In the genomic region with DNA sequence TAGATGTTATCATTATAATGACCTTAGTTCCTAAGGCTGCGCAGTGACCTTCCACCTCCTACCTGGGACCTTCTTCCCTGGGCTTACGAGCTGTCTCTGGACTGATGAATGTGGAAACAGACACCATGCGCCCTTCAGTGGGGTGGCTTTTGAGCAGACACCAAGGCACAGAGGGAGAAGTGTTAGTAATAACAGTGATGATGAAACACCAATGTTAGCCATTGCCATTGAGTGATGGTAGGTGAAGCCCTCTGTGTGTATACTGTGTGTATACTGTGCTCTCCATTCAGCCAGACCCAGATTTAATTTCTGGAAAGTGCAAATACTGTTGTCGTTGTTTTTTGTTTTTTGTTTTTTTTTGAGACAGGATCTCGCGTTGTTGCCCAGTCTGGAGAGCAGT, we compare ENCODE assay signal across 12 cellular contexts. TPM values are rescaled to one million over a fixed set of nuclear protein-coding genes. Genes with fewer than 3 reads are reported as not detected.
A peak's percentile ranks its signal among the peaks of the same experiment; 100 is the strongest.
DNase-seq lines count a peak whose midpoint lies in the region; ATAC-seq and TF ChIP-seq lines count a peak whose summit lies in the region.
"Had no signal": no experiment of that assay in that cellular context is flagged by ENCODE, and none has a peak within 500 bp of the region (broad histone marks: within the 10 kb centered on the region; RNA-seq: fewer than 3 reads in every experiment).

No MANE protein-coding gene starts in this region.

- H3K9me3 ChIP-seq in PC-9 (ENCODE audit: insufficient read depth, low read depth): no peaks in the 10 kb centered on the region
- H3K9me3 ChIP-seq in Peyer's patch: no peaks in the 10 kb centered on the region
- H3K9me3 ChIP-seq: testis had no signal

- peaks cover 2% of the 10 kb centered on the region for H3K9me3 Mint-ChIP-seq in activated naive CD4-positive, alpha-beta T cell treated with anti-CD3 and anti-CD28 coated beads, Interleukin-2, amount 10 ng/mL, durations not matched to agents 7 days and 5 days
- no peaks in the 10 kb centered on the region for H3K9me3 Mint-ChIP-seq in activated naive CD8-positive, alpha-beta T cell treated with anti-CD3 and anti-CD28 coated beads, Interleukin-2, amount 50 U/mL, for 24 hours
- no peaks in the 10 kb centered on the region for H3K9me3 Mint-ChIP-seq in stimulated activated naive CD8-positive, alpha-beta T cell treated with anti-CD3 and anti-CD28 coated beads, Interleukin-15, amount 100 ng/mL, for 72 hours

- H3K4me2 ChIP-seq in PC-9: no peak overlapping the region

- TF ChIP-seq POLR2A in Peyer's patch (IDR thresholded peaks at IDR 0.05): no peak

- H3K4me1 ChIP-seq in PC-9 (replicated peaks; ENCODE audit: insufficient read depth) (peaks cover 59% of the 10 kb centered on the region), Peyer's patch (peaks cover 0 to 5% (median 0%) of the 10 kb centered on the region in 4 donors)

- H2AFZ ChIP-seq in PC-9: no peak overlapping the region

- peaks cover 3% of the 10 kb centered on the region; the same call in 1 of the 2 replicates for H3K79me2 ChIP-seq in PC-9 (ENCODE audit: low read depth)

- POLR2A ChIA-PET in PC-9 (lab: Charles Lee; ENCODE audit: unreplicated experiment): no interaction called here

- ATAC-seq in activated naive CD8-positive, alpha-beta T cell treated with anti-CD3 and anti-CD28 coated beads, Interleukin-2, amount 50 U/mL, for 24 hours: peak; percentile 8
- peak; percentile 29 for ATAC-seq in stimulated activated naive CD8-positive, alpha-beta T cell treated with anti-CD3 and anti-CD28 coated beads, Interleukin-15, amount 100 ng/mL, for 72 hours
- ATAC-seq in HG03354 (IDR thresholded peaks at IDR 0.05; ENCODE audit: poor library complexity, severe bottlenecking, unreplicated experiment): no peak

- H3K36me3 ChIP-seq in PC-9 (ENCODE audit: low read depth) (peaks cover 2% of the 10 kb centered on the region; the same call in 1 of the 2 replicates), Peyer's patch (peaks cover 0 to 19% (median 0%) of the 10 kb centered on the region in 3 donors)

- DNase-seq in activated naive CD4-positive, alpha-beta T cell treated with anti-CD3 and anti-CD28 coated beads, Interleukin-2, amount 10 ng/mL, durations not matched to agents 7 days and 5 days: no peak
- no peak for DNase-seq in activated naive CD4-positive, alpha-beta T cell treated with Interleukin-2 at 50 U/mL for 16 hours
- DNase-seq in PC-9: no peak
- DNase-seq in activated naive CD8-positive, alpha-beta T cell treated with anti-CD3 and anti-CD28 coated beads, Interleukin-2, amount 50 U/mL, for 24 hours: no peak
- no peak for DNase-seq in stimulated activated naive CD8-positive, alpha-beta T cell treated with anti-CD3 and anti-CD28 coated beads, Interleukin-15, amount 100 ng/mL, for 72 hours
- no peak for DNase-seq in Peyer's patch
- no peak for DNase-seq in GM13976 (ENCODE audit: low spot score)
- DNase-seq: NCI-H2029, retina, SW 1271, testis had no signal

- no peaks in the 10 kb centered on the region for H3K27me3 ChIP-seq in PC-9 (ENCODE audit: insufficient read depth, low read depth)
- H3K27me3 ChIP-seq in Peyer's patch: no peaks in the 10 kb centered on the region
- H3K27me3 ChIP-seq: testis had no signal

- TF ChIP-seq CTCF in PC-9 (conservative IDR thresholded peaks at IDR 0.05) (0 out of 2 replicates have a peak, but pooled peaks have one; percentile 5), Peyer's patch (IDR thresholded peaks at IDR 0.05) (no peak), GM13976 (IDR thresholded peaks at IDR 0.05; ENCODE audit: borderline replicate concordance, control extremely low read depth, extremely low read depth, insufficient read depth, missing control alignments) (no peak)

- peak overlapping the region; percentile 81 for H3K27ac Mint-ChIP-seq in activated naive CD4-positive, alpha-beta T cell treated with anti-CD3 and anti-CD28 coated beads, Interleukin-2, amount 10 ng/mL, durations not matched to agents 7 days and 5 days
- peak overlapping the region; percentile 95 for H3K27ac Mint-ChIP-seq in activated naive CD8-positive, alpha-beta T cell treated with anti-CD3 and anti-CD28 coated beads, Interleukin-2, amount 50 U/mL, for 24 hours
- peak overlapping the region; percentile 59 to 92 for H3K27ac Mint-ChIP-seq in stimulated activated naive CD8-positive, alpha-beta T cell treated with anti-CD3 and anti-CD28 coated beads, Interleukin-15, amount 100 ng/mL, for 72 hours

- H3K27ac ChIP-seq in PC-9 (0 out of 2 replicates have a peak overlapping the region, but pooled peaks have one; percentile 9), Peyer's patch (no peak overlapping the region)
- H3K27ac ChIP-seq: testis had no signal

- intact Hi-C loops in PC-9 (cut with micrococcal nuclease; ENCODE audit: unreplicated experiment): no loop called here

- H3K4me3 ChIP-seq in PC-9 (no peak overlapping the region), Peyer's patch (no peak overlapping the region)
- H3K4me3 ChIP-seq: testis had no signal

- peaks cover 85% of the 10 kb centered on the region for H3K4me1 Mint-ChIP-seq in activated naive CD4-positive, alpha-beta T cell treated with anti-CD3 and anti-CD28 coated beads, Interleukin-2, amount 10 ng/mL, durations not matched to agents 7 days and 5 days
- peaks cover 80% of the 10 kb centered on the region for H3K4me1 Mint-ChIP-seq in activated naive CD8-positive, alpha-beta T cell treated with anti-CD3 and anti-CD28 coated beads, Interleukin-2, amount 50 U/mL, for 24 hours
- H3K4me1 Mint-ChIP-seq in stimulated activated naive CD8-positive, alpha-beta T cell treated with anti-CD3 and anti-CD28 coated beads, Interleukin-15, amount 100 ng/mL, for 72 hours: peaks cover 79% of the 10 kb centered on the region

- H3K27me3 Mint-ChIP-seq in activated naive CD4-positive, alpha-beta T cell treated with anti-CD3 and anti-CD28 coated beads, Interleukin-2, amount 10 ng/mL, durations not matched to agents 7 days and 5 days: no peaks in the 10 kb centered on the region
- H3K27me3 Mint-ChIP-seq in activated naive CD8-positive, alpha-beta T cell treated with anti-CD3 and anti-CD28 coated beads, Interleukin-2, amount 50 U/mL, for 24 hours: no peaks in the 10 kb centered on the region
- H3K27me3 Mint-ChIP-seq in stimulated activated naive CD8-positive, alpha-beta T cell treated with anti-CD3 and anti-CD28 coated beads, Interleukin-15, amount 100 ng/mL, for 72 hours: no peaks in the 10 kb centered on the region

- no peaks in the 10 kb centered on the region for H4K20me1 ChIP-seq in PC-9 (ENCODE audit: insufficient read depth)

- in situ Hi-C loops in GM13976 (cut with MboI; ENCODE audit: low sequenced_read_pairs, unreplicated experiment): no loop called here

- peaks cover 36% of the 10 kb centered on the region for H3F3A ChIP-seq in PC-9 (ENCODE audit: insufficient read depth, low read depth)

- peaks cover 62% of the 10 kb centered on the region for H3K36me3 Mint-ChIP-seq in activated naive CD4-positive, alpha-beta T cell treated with anti-CD3 and anti-CD28 coated beads, Interleukin-2, amount 10 ng/mL, durations not matched to agents 7 days and 5 days
- peaks cover 49% of the 10 kb centered on the region for H3K36me3 Mint-ChIP-seq in activated naive CD8-positive, alpha-beta T cell treated with anti-CD3 and anti-CD28 coated beads, Interleukin-2, amount 50 U/mL, for 24 hours (ENCODE audit: low read depth)

- H3K4me3 Mint-ChIP-seq in activated naive CD4-positive, alpha-beta T cell treated with anti-CD3 and anti-CD28 coated beads, Interleukin-2, amount 10 ng/mL, durations not matched to agents 7 days and 5 days: peak overlapping the region; percentile 11
- no peak overlapping the region for H3K4me3 Mint-ChIP-seq in activated naive CD8-positive, alpha-beta T cell treated with anti-CD3 and anti-CD28 coated beads, Interleukin-2, amount 50 U/mL, for 24 hours
- peak overlapping the region; percentile 70 to 76 for H3K4me3 Mint-ChIP-seq in stimulated activated naive CD8-positive, alpha-beta T cell treated with anti-CD3 and anti-CD28 coated beads, Interleukin-15, amount 100 ng/mL, for 72 hours

- no peaks in the 10 kb centered on the region for H3K9me2 ChIP-seq in PC-9 (ENCODE audit: insufficient read depth)

- CTCF ChIA-PET in activated naive CD4-positive, alpha-beta T cell treated with anti-CD3 and anti-CD28 coated beads, Interleukin-2, amount 10 ng/mL, durations not matched to agents 7 days and 5 days (lab: Charles Lee): interaction anchor here (1.2 to 1.9 kb wide), 2 partner anchors 25 to 103 kb away, joined by 3 to 6 read pairs; no protein-coding TSS in a partner anchor
- CTCF ChIA-PET in PC-9 (lab: Charles Lee): no interaction called here

- no TSS peak for BruUV-seq in PC-9 (replicated peaks; lab: Mats Ljungman, UMichigan)

RNA-seq across cellular contexts. Expression of gene CLEC16A, which starts 44.5 kb away (rescaled TPM):
- total RNA-seq in PC-9 (2021): 34.9 and 45.0 TPM in 2 replicates
- 100 to 1,000 TPM in 1 of 4 donors, 10 to 100 TPM in 3; 37.8 to 139 (median 64.3) TPM for total RNA-seq in Peyer's patch

RNA-seq across cellular contexts. Expression of gene DEXI, which starts 46.6 kb away (rescaled TPM):
- total RNA-seq in PC-9 (2021) (33.1 and 42.4 TPM in 2 replicates), Peyer's patch (10 to 100 TPM; 39.8 to 69.3 (median 60.9) TPM)
